19 cellular contexts compared by ENCODE assay signal in the genomic region with DNA sequence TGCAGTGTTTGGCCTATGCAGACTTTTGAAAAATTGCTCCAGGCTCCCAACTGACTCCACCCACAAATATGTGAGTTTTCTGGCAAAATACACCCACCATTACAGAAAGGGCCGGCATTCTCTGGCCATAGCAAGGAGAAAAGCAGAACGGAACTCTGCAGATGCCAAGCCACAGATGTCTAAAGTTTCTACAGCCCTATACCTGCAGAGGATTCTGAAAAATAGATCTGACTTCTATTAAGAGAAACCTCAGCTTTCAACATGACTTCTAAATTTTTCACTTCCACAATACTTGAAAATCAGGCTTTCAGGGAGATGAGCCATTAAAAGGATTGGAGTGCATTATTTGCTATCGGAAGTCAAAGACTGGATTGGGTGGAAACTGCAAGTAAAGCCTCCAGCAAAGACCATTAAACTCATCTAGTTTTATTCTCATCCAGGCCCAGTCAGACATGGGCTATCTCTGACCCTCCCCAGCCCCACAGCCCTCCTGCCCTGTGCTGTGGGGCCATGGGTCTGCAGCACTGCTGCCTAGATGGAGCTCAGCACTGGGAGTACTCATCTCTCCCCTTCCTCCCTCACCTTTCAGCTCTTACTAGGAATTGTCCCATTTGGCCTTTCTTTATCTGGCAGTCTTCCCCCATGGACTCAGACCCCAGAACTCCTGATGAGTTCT.
A peak's percentile ranks its signal among the peaks of the same experiment; 100 is the strongest.
DNase-seq lines count a peak whose midpoint lies in the region; ATAC-seq, FAIRE-seq and TF ChIP-seq lines count a peak whose summit lies in the region.
"Had no signal": no experiment of that assay in that cellular context is flagged by ENCODE, and none has a peak within 500 bp of the region (broad histone marks: within the 10 kb centered on the region; RNA-seq: fewer than 3 reads in every experiment).

No MANE protein-coding gene starts in this region.

- no peaks in the 10 kb centered on the region for H3K36me3 Mint-ChIP-seq in glutamatergic neuron (ENCODE audit: unreplicated experiment)
- H3K36me3 Mint-ChIP-seq: activated naive CD8-positive, alpha-beta T cell; WTC11 had no signal

- H3K9me3 Mint-ChIP-seq in glutamatergic neuron (ENCODE audit: unreplicated experiment): peaks cover 4% of the 10 kb centered on the region
- H3K9me3 Mint-ChIP-seq: WTC11 had no signal

- H3K4me2 ChIP-seq in trophoblast cell (ENCODE audit: low read length): no peak overlapping the region
- H3K4me2 ChIP-seq: SK-N-SH had no signal

- H2AK5ac ChIP-seq in trophoblast cell (ENCODE audit: low read length): no peak overlapping the region

- H3K4ac ChIP-seq in trophoblast cell (ENCODE audit: low read depth, low read length): no peak overlapping the region

- H3K36me3 ChIP-seq in trophoblast cell (ENCODE audit: control insufficient read depth in 1 of 2, insufficient read depth in 2 of 2, low read length in 2 of 2): no peaks in the 10 kb centered on the region
- H3K36me3 ChIP-seq: pancreas, transverse colon had no signal

- no peaks in the 10 kb centered on the region for H3K79me2 ChIP-seq in trophoblast cell (ENCODE audit: control insufficient read depth, insufficient read depth, low read length, poor library complexity)

- no peak overlapping the region for H2AFZ ChIP-seq in trophoblast cell (ENCODE audit: insufficient read depth, low read length, poor library complexity)

- H3K79me1 ChIP-seq in trophoblast cell (ENCODE audit: low read length): no peaks in the 10 kb centered on the region

- H3K27ac ChIP-seq in caudate nucleus (ENCODE audit: low read depth, low read length) (no peak overlapping the region), trophoblast cell (ENCODE audit: low read depth, low read length) (no peak overlapping the region)
- H3K27ac ChIP-seq: gastroesophageal sphincter, pancreas, transverse colon had no signal

- H3K23ac ChIP-seq in trophoblast cell (ENCODE audit: low read length): no peak overlapping the region

- H2BK12ac ChIP-seq in trophoblast cell (ENCODE audit: low read length): no peak overlapping the region

- no peaks in the 10 kb centered on the region for H3K4me1 ChIP-seq in trophoblast cell (ENCODE audit: control insufficient read depth in 1 of 2, insufficient read depth in 2 of 2, low read length in 2 of 2)
- H3K4me1 ChIP-seq: pancreas, transverse colon had no signal

- peak; percentile 68 for ATAC-seq in GM19397 (IDR thresholded peaks at IDR 0.05; ENCODE audit: unreplicated experiment)
- peak; percentile 77 for ATAC-seq in HG02759 (IDR thresholded peaks at IDR 0.05; ENCODE audit: unreplicated experiment)
- ATAC-seq in HG03469 (IDR thresholded peaks at IDR 0.05; ENCODE audit: unreplicated experiment): peak; percentile 63
- ATAC-seq: gastroesophageal sphincter, pancreas, WTC11 had no signal

- H3K9me3 ChIP-seq in trophoblast cell (ENCODE audit: insufficient read depth, low read depth, low read length): no peaks in the 10 kb centered on the region
- H3K9me3 ChIP-seq: gastroesophageal sphincter, pancreas, SK-N-SH, transverse colon had no signal

- TF ChIP-seq POLR2A in GM12891 (IDR thresholded peaks at IDR 0.05; ENCODE audit: low read depth, low read length): no peak

- H3K4me3 ChIP-seq in trophoblast cell (ENCODE audit: low read depth, low read length): no peak overlapping the region
- H3K4me3 ChIP-seq: gastroesophageal sphincter, pancreas, transverse colon had no signal

- H3K14ac ChIP-seq in trophoblast cell (ENCODE audit: low read length): no peak overlapping the region

- no peak overlapping the region for H4K8ac ChIP-seq in trophoblast cell (ENCODE audit: low read depth, low read length)

- TF ChIP-seq CTCF in glutamatergic neuron (IDR thresholded peaks at IDR 0.05; ENCODE audit: partially characterized antibody, unreplicated experiment): no peak

- FAIRE-seq in GM12891 (lab: Jason Lieb, UNC): peak; percentile 71
- FAIRE-seq: endometrium, H54, kidney, pancreas had no signal

- H4K91ac ChIP-seq in trophoblast cell (ENCODE audit: low read depth, low read length): no peak overlapping the region

- no peak overlapping the region for H3K27ac Mint-ChIP-seq in glutamatergic neuron (ENCODE audit: unreplicated experiment)
- H3K27ac Mint-ChIP-seq: activated naive CD8-positive, alpha-beta T cell; WTC11 had no signal

- H3K27me3 Mint-ChIP-seq in glutamatergic neuron (ENCODE audit: unreplicated experiment): no peaks in the 10 kb centered on the region

- no peaks in the 10 kb centered on the region for H3K4me1 Mint-ChIP-seq in glutamatergic neuron (ENCODE audit: low read depth, unreplicated experiment)
- H3K4me1 Mint-ChIP-seq: WTC11 had no signal

- H2BK5ac ChIP-seq in trophoblast cell (ENCODE audit: low read depth, low read length, poor library complexity): no peak overlapping the region

- no peak overlapping the region for H3K9ac ChIP-seq in trophoblast cell (ENCODE audit: low read length)
- H3K9ac ChIP-seq: SK-N-SH had no signal

- no peaks in the 10 kb centered on the region for H3K27me3 ChIP-seq in trophoblast cell (ENCODE audit: insufficient read depth, low read length)
- H3K27me3 ChIP-seq: gastroesophageal sphincter, pancreas, transverse colon had no signal

- no peak overlapping the region for H2BK120ac ChIP-seq in trophoblast cell (ENCODE audit: insufficient read depth, low read length, poor library complexity)

- no peak overlapping the region for H4K12ac ChIP-seq in trophoblast cell (ENCODE audit: low read depth, low read length)

- H3K4me3 Mint-ChIP-seq in glutamatergic neuron (ENCODE audit: unreplicated experiment): no peak overlapping the region
- H3K4me3 Mint-ChIP-seq: activated naive CD8-positive, alpha-beta T cell; WTC11 had no signal

- DNase-seq in GM12891 (ENCODE audit: insufficient read length, low spot score) (no peak), caudate nucleus (lab: John Stamatoyannopoulos, UW) (no peak), NCI-H524 treated with DMSO at 0.1 percent for 48 hours (lab: John Stamatoyannopoulos, UW) (no peak), glutamatergic neuron (no peak), trophoblast cell (no peak)
- DNase-seq: COR-L47, kidney, NCI-H2107, pancreas, SK-N-SH, transverse colon had no signal

- no peak overlapping the region for H3K18ac ChIP-seq in trophoblast cell (ENCODE audit: low read length)

- no CpG with 5 or more reads among the region's 3 CpGs for WGBS in trophoblast cell (ENCODE audit: extremely low coverage, insufficient coverage, insufficient read length)

TF ChIP-seq in GM12891, 5 proteins besides CTCF, POLR2A, EP300 and RAD21:
- TF ChIP-seq TAF1 (IDR thresholded peaks at IDR 0.05; ENCODE audit: low read depth, low read length) (no peak), SPI1 (IDR thresholded peaks at IDR 0.05; ENCODE audit: low read depth, low read length) (peak; percentile 59)
